In genomic region chr15:52337198-52337853, GRCh38 we compare ENCODE assay signal across 11 cellular contexts. TPM values are rescaled to one million over a fixed set of nuclear protein-coding genes. Genes with fewer than 3 reads are reported as not detected.
DNase-seq lines count a peak whose midpoint lies in the region; ATAC-seq and TF ChIP-seq lines count a peak whose summit lies in the region.
"Had no signal": no experiment of that assay in that cellular context is flagged by ENCODE, and none has a peak within 500 bp of the region (broad histone marks: within the 10 kb centered on the region; RNA-seq: fewer than 3 reads in every experiment).

No MANE protein-coding gene starts in this region.

- peaks cover 3% of the 10 kb centered on the region for H3K36me3 Mint-ChIP-seq in T-helper 17 cell (ENCODE audit: low read depth)

- H3K9me2 ChIP-seq in HCT116 (ENCODE audit: insufficient read depth) = no peaks in the 10 kb centered on the region

- no peak for TF ChIP-seq POLR2A in HCT116 (IDR thresholded peaks at IDR 0.05; ENCODE audit: borderline replicate concordance, extremely low read depth, insufficient read depth, insufficient read length)

- H3K27ac ChIP-seq in HCT116 (ENCODE audit: low read depth, low read length) (peak overlapping the region; percentile 9; the same call in 1 of the 2 replicates), foreskin keratinocyte (no peak overlapping the region), WERI-Rb-1 (no peak overlapping the region)

- no TSS peak for BruUV-seq in HCT116 (replicated peaks; lab: Mats Ljungman, UMichigan)

- H3K79me2 ChIP-seq in HCT116 (ENCODE audit: insufficient read depth, low read length) = no peaks in the 10 kb centered on the region

- H3K27me3 ChIP-seq in HCT116 (ENCODE audit: insufficient read depth, low read length) = no peaks in the 10 kb centered on the region
- no peaks in the 10 kb centered on the region for H3K27me3 ChIP-seq in foreskin keratinocyte
- no peaks in the 10 kb centered on the region for H3K27me3 ChIP-seq in WERI-Rb-1 (ENCODE audit: insufficient read depth, low read depth, severe bottlenecking)

- H3K4me1 ChIP-seq in HCT116 (ENCODE audit: control insufficient read depth in 1 of 2, insufficient read depth in 2 of 2, low read length in 2 of 2) (peaks cover 5 to 12% of the 10 kb centered on the region in 2 experiments), foreskin keratinocyte (peaks cover 24% of the 10 kb centered on the region)

- ATAC-seq in HCT116 = no peak; the same call in 1 of the 2 replicates
- no peak for ATAC-seq in T-helper 17 cell
- peak; percentile 93 for ATAC-seq in foreskin keratinocyte

- RAD21 ChIA-PET in HCT116 (lab: Charles Lee; ENCODE audit: low non-redundant PET in 1 of 2, low total read pairs in 2 of 2, uncharacterized antibody in 2 of 2, unreplicated experiment in 2 of 2) = no interaction called here

- H3K4me2 ChIP-seq in HCT116 (ENCODE audit: low read length) = peak overlapping the region; percentile 14; the same call in 1 of the 2 replicates

- no peaks in the 10 kb centered on the region for H3K27me3 Mint-ChIP-seq in T-helper 17 cell
- H3K27me3 Mint-ChIP-seq: activated naive CD8-positive, alpha-beta T cell treated with anti-CD3 and anti-CD28 coated beads, Interleukin-2, amount 10 ng/mL, durations not matched to agents 7 days and 5 days had no signal

- CTCF ChIA-PET in HCT116 (lab: Charles Lee) = interaction anchor here (1.0 to 1.1 kb wide), 2 partner anchors 12 to 82 kb away, joined by 3 read pairs; no protein-coding TSS in a partner anchor

- TF ChIP-seq CTCF in HCT116 (IDR thresholded peaks at IDR 0.05 in 2 of 3, conservative IDR thresholded peaks at IDR 0.05 in 1 of 3; ENCODE audit: borderline replicate concordance in 1 of 3, insufficient read depth in 1 of 3, low read depth in 2 of 3, low read length in 2 of 3) (no peak), foreskin keratinocyte (conservative IDR thresholded peaks at IDR 0.05) (no peak), WERI-Rb-1 (IDR thresholded peaks at IDR 0.05; ENCODE audit: low read depth, low read length) (no peak)

- H3K4me3 ChIP-seq in HCT116 (replicated peaks in 1 of 2; ENCODE audit: low read depth in 1 of 2, low read length in 2 of 2) = no peak overlapping the region
- H3K4me3 ChIP-seq in skeletal muscle cell (ENCODE audit: low read depth, low read length) = no peak overlapping the region
- H3K4me3 ChIP-seq in WERI-Rb-1 (ENCODE audit: low read depth, low read length) = no peak overlapping the region

- no peak overlapping the region for H3K9ac ChIP-seq in HCT116 (ENCODE audit: low read length)

- no peak overlapping the region for H2AFZ ChIP-seq in HCT116 (ENCODE audit: low read depth, low read length, poor library complexity, severe bottlenecking)

- no peak for DNase-seq in HCT116 (ENCODE audit: low read depth, low spot score)
- no peak for DNase-seq in T-helper 17 cell
- DNase-seq in foreskin keratinocyte = peak; percentile 57 to 82
- peak; percentile 34 for DNase-seq in skeletal muscle cell (ENCODE audit: low read depth)
- no peak for DNase-seq in WERI-Rb-1
- DNase-seq in HK-2 (ENCODE audit: unreplicated experiment) = no peak
- DNase-seq in retina = no peak
- DNase-seq: activated naive CD8-positive, alpha-beta T cell treated with anti-CD3 and anti-CD28 coated beads, Interleukin-2, amount 10 ng/mL, durations not matched to agents 7 days and 5 days; NCI-H1105; stimulated activated CD4-positive, alpha-beta T cell treated with anti-CD3 and anti-CD28 coated beads, Interleukin-2, amount 100 ng/mL, for 48 hours; SW 1271 had no signal

- H3K4me1 Mint-ChIP-seq in T-helper 17 cell = peaks cover 12% of the 10 kb centered on the region

- H3K27ac Mint-ChIP-seq in T-helper 17 cell = peak overlapping the region; percentile 53
- H3K27ac Mint-ChIP-seq: activated naive CD8-positive, alpha-beta T cell treated with anti-CD3 and anti-CD28 coated beads, Interleukin-2, amount 10 ng/mL, durations not matched to agents 7 days and 5 days had no signal

- no peaks in the 10 kb centered on the region for H3K9me3 ChIP-seq in HCT116 (ENCODE audit: control insufficient read depth in 1 of 2, insufficient read depth in 1 of 2, low read depth in 1 of 2, low read length in 2 of 2)
- no peaks in the 10 kb centered on the region for H3K9me3 ChIP-seq in T-helper 17 cell (ENCODE audit: control insufficient read depth, low read length, poor library complexity, severe bottlenecking)
- H3K9me3 ChIP-seq in WERI-Rb-1 (ENCODE audit: severe bottlenecking) = no peaks in the 10 kb centered on the region

- TF ChIP-seq RAD21 in HCT116 (IDR thresholded peaks at IDR 0.05; ENCODE audit: low read depth) = no peak

- no peaks in the 10 kb centered on the region for H4K20me1 ChIP-seq in HCT116 (ENCODE audit: insufficient read depth)

- H3K36me3 ChIP-seq in HCT116 (ENCODE audit: control insufficient read depth in 1 of 2, insufficient read depth in 2 of 2, low read length in 2 of 2) (no peaks in the 10 kb centered on the region), WERI-Rb-1 (no peaks in the 10 kb centered on the region)

- POLR2A ChIA-PET in HCT116 (lab: Charles Lee) = no interaction called here

- intact Hi-C loops in HCT116 (cut with micrococcal nuclease) = no loop called here

- no peak overlapping the region for H3K4me3 Mint-ChIP-seq in T-helper 17 cell
- H3K4me3 Mint-ChIP-seq: activated naive CD8-positive, alpha-beta T cell treated with anti-CD3 and anti-CD28 coated beads, Interleukin-2, amount 10 ng/mL, durations not matched to agents 7 days and 5 days had no signal

TF ChIP-seq in HCT116, 20 proteins besides CTCF, POLR2A, EP300 and RAD21:
- no peak for TF ChIP-seq FOSL1 (IDR thresholded peaks at IDR 0.05; ENCODE audit: low read depth)
- no peak for TF ChIP-seq POLR2AphosphoS5 (IDR thresholded peaks at IDR 0.05; ENCODE audit: low read depth, low read length)
- no peak for TF ChIP-seq SP1 (IDR thresholded peaks at IDR 0.05; ENCODE audit: low read depth)
- TF ChIP-seq EZH2 (IDR thresholded peaks at IDR 0.05) = no peak
- TF ChIP-seq MAX (IDR thresholded peaks at IDR 0.05) = no peak
- TF ChIP-seq ZNF274 (IDR thresholded peaks at IDR 0.05; ENCODE audit: low read depth, low read length) = no peak
- no peak for TF ChIP-seq CEBPB (IDR thresholded peaks at IDR 0.05; ENCODE audit: low read depth)
- no peak for TF ChIP-seq EGR1 (IDR thresholded peaks at IDR 0.05; ENCODE audit: low read depth)
- no peak for TF ChIP-seq ELF1 (IDR thresholded peaks at IDR 0.05; ENCODE audit: borderline replicate concordance, low read depth)
- no peak for TF ChIP-seq ZFX (IDR thresholded peaks at IDR 0.05)
- no peak for TF ChIP-seq JUND (IDR thresholded peaks at IDR 0.05)

RNA-seq across cellular contexts. Expression of gene MYO5C, which starts 41.7 kb away (rescaled TPM):
- 34.0 TPM for total RNA-seq in HCT116 (2021; ENCODE audit: unreplicated experiment)
- 12.2 and 13.5 TPM in 2 replicates for polyA plus RNA-seq in HCT116 (2012)
- 1 to 10 TPM; 1.5 to 3.3 TPM for total RNA-seq in T-helper 17 cell
- total RNA-seq in foreskin keratinocyte = 0.28 and 0.37 TPM in 2 replicates
- 0.08 and 0.28 TPM in 2 replicates for polyA plus RNA-seq in foreskin keratinocyte

Comparison
In these comparisons a context has a peak if more than half of its experiments do, and no peak if none do; other contexts are left out.
1. DNase-seq: peak in foreskin keratinocyte (2 of 2) and skeletal muscle cell (single experiment); none in HCT116 (single experiment), T-helper 17 cell (0 of 3), WERI-Rb-1 (single experiment), HK-2 (single experiment) and retina (single experiment).